32 cellular contexts compared by ENCODE assay signal in genomic region chr3:32166654-32167053, GRCh38.
"Had no signal": no experiment of that assay in that cellular context is flagged by ENCODE, and none has a peak within 500 bp of the region (broad histone marks: within the 10 kb centered on the region; RNA-seq: fewer than 3 reads in every experiment).

No MANE protein-coding gene starts in this region.

- H3K27ac ChIP-seq: ascending aorta, breast epithelium, coronary artery, dorsolateral prefrontal cortex, foreskin keratinocyte, gastrocnemius medialis, WERI-Rb-1 had no signal

- H3K4me3 Mint-ChIP-seq: activated B cell treated with CpG ODN at 0.5 μM for 24 hours; activated naive CD4-positive, alpha-beta T cell treated with anti-CD3 and anti-CD28 coated beads, Interleukin-2, amount 10 ng/mL, durations not matched to agents 7 days and 5 days; activated naive CD8-positive, alpha-beta T cell treated with anti-CD3 and anti-CD28 coated beads, Interleukin-2, amount 10 ng/mL, durations not matched to agents 7 days and 5 days; activated T-cell treated with anti-CD3 and anti-CD28 coated beads, Interleukin-2, amount 50 U/mL, for 24 hours; activated T-cell treated with anti-CD3 and anti-CD28 coated beads, Interleukin-2, amount 50 U/mL, for 72 hours; brain; central memory CD8-positive, alpha-beta T cell; dendritic cell treated with granulocyte-macrophage colony-stimulating factor and Interleukin-4, amounts not matched to agents 40 ng/mL and 50 ng/mL, for 4 days; endodermal cell; T-helper 17 cell; T-helper 2 cell treated with Interferon-gamma antibody and Interleukin-4, amounts not matched to agents 5 μg/mL and 100 μg/mL, for 36 hours had no signal

- ATAC-seq: activated CD4-positive, CD25-positive, alpha-beta regulatory T cell treated with anti-CD3 and anti-CD28 coated beads, Interleukin-2, amount 50 U/mL, for 24 hours; activated naive CD4-positive, alpha-beta T cell treated with anti-CD3 and anti-CD28 coated beads, Interleukin-2, amount 50 U/mL, for 72 hours; activated T-cell treated with anti-CD3 and anti-CD28 coated beads, Interleukin-2, amount 50 U/mL, for 72 hours; esophagus mucosa; foreskin keratinocyte; gastrocnemius medialis; T-helper 17 cell had no signal

- H3K36me3 ChIP-seq: WERI-Rb-1 had no signal

- H3K27ac Mint-ChIP-seq: activated B cell treated with CpG ODN at 0.5 μM for 24 hours; activated naive CD4-positive, alpha-beta T cell treated with anti-CD3 and anti-CD28 coated beads, Interleukin-2, amount 10 ng/mL, durations not matched to agents 7 days and 5 days; activated naive CD4-positive, alpha-beta T cell treated with anti-CD3 and anti-CD28 coated beads, Interleukin-2, amount 50 U/mL, for 72 hours; activated naive CD8-positive, alpha-beta T cell treated with anti-CD3 and anti-CD28 coated beads, Interleukin-2, amount 10 ng/mL, durations not matched to agents 7 days and 5 days; activated T-cell treated with anti-CD3 and anti-CD28 coated beads, Interleukin-2, amount 50 U/mL, for 24 hours; activated T-cell treated with anti-CD3 and anti-CD28 coated beads, Interleukin-2, amount 50 U/mL, for 72 hours; brain; dendritic cell treated with granulocyte-macrophage colony-stimulating factor and Interleukin-4, amounts not matched to agents 40 ng/mL and 50 ng/mL, for 4 days; endodermal cell; T-helper 17 cell; T-helper 2 cell treated with Interferon-gamma antibody and Interleukin-4, amounts not matched to agents 5 μg/mL and 100 μg/mL, for 36 hours had no signal

- H3K4me1 Mint-ChIP-seq: activated B cell treated with CpG ODN at 0.5 μM for 24 hours; activated naive CD4-positive, alpha-beta T cell treated with anti-CD3 and anti-CD28 coated beads, Interleukin-2, amount 10 ng/mL, durations not matched to agents 7 days and 5 days; activated naive CD8-positive, alpha-beta T cell treated with anti-CD3 and anti-CD28 coated beads, Interleukin-2, amount 10 ng/mL, durations not matched to agents 7 days and 5 days; brain; central memory CD8-positive, alpha-beta T cell; endodermal cell; T-helper 17 cell had no signal

- H3K9me3 ChIP-seq: gastrocnemius medialis had no signal

- H3K27me3 ChIP-seq: ascending aorta, breast epithelium, dorsolateral prefrontal cortex, foreskin keratinocyte, gastrocnemius medialis had no signal

- DNase-seq: activated B cell treated with CpG ODN at 0.5 μM for 24 hours; activated CD4-positive, alpha-beta T cell treated with anti-CD3 and anti-CD28 coated beads for 48 hours; activated CD4-positive, alpha-beta T cell treated with anti-CD3 and anti-CD28 coated beads, Interleukin-2, amount 50 U/mL, for 1 hour; activated CD4-positive, alpha-beta T cell treated with anti-CD3 and anti-CD28 coated beads, Interleukin-2, amount 50 U/mL, for 48 hours; activated CD8-positive, alpha-beta memory T cell treated with anti-CD3 and anti-CD28 coated beads, Interleukin-2, amount 50 U/mL, for 48 hours; activated gamma-delta T cell; activated naive CD4-positive, alpha-beta T cell; activated naive CD4-positive, alpha-beta T cell treated with anti-CD3 and anti-CD28 coated beads, Interleukin-2, amount 10 ng/mL, durations not matched to agents 7 days and 5 days; activated naive CD8-positive, alpha-beta T cell treated with anti-CD3 and anti-CD28 coated beads, Interleukin-2, amount 10 ng/mL, durations not matched to agents 7 days and 5 days; activated T-cell treated with anti-CD3 and anti-CD28 coated beads for 4 hours; activated T-cell treated with anti-CD3 and anti-CD28 coated beads, Interleukin-2, amount 50 U/mL, for 24 hours; activated T-cell treated with anti-CD3 and anti-CD28 coated beads, Interleukin-2, amount 50 U/mL, for 72 hours; dorsolateral prefrontal cortex; effector memory CD4-positive, alpha-beta T cell; endodermal cell; foreskin keratinocyte; gastrocnemius medialis; glutamatergic neuron; T-helper 1 cell; T-helper 17 cell; T1000; WERI-Rb-1 had no signal

- H3K27me3 Mint-ChIP-seq: activated B cell treated with CpG ODN at 0.5 μM for 24 hours; activated naive CD4-positive, alpha-beta T cell treated with anti-CD3 and anti-CD28 coated beads, Interleukin-2, amount 10 ng/mL, durations not matched to agents 7 days and 5 days; activated naive CD8-positive, alpha-beta T cell treated with anti-CD3 and anti-CD28 coated beads, Interleukin-2, amount 10 ng/mL, durations not matched to agents 7 days and 5 days; activated T-cell treated with anti-CD3 and anti-CD28 coated beads, Interleukin-2, amount 50 U/mL, for 24 hours; central memory CD8-positive, alpha-beta T cell; dendritic cell treated with granulocyte-macrophage colony-stimulating factor and Interleukin-4, amounts not matched to agents 40 ng/mL and 50 ng/mL, for 4 days; T-helper 17 cell had no signal

- H3K4me3 ChIP-seq: ascending aorta, breast epithelium, coronary artery, dorsolateral prefrontal cortex, gastrocnemius medialis had no signal

- H3K4me1 ChIP-seq: ascending aorta, breast epithelium, foreskin keratinocyte, gastrocnemius medialis had no signal
